Comparison of ENCODE assay signal across 1 cellular context in the genomic region with DNA sequence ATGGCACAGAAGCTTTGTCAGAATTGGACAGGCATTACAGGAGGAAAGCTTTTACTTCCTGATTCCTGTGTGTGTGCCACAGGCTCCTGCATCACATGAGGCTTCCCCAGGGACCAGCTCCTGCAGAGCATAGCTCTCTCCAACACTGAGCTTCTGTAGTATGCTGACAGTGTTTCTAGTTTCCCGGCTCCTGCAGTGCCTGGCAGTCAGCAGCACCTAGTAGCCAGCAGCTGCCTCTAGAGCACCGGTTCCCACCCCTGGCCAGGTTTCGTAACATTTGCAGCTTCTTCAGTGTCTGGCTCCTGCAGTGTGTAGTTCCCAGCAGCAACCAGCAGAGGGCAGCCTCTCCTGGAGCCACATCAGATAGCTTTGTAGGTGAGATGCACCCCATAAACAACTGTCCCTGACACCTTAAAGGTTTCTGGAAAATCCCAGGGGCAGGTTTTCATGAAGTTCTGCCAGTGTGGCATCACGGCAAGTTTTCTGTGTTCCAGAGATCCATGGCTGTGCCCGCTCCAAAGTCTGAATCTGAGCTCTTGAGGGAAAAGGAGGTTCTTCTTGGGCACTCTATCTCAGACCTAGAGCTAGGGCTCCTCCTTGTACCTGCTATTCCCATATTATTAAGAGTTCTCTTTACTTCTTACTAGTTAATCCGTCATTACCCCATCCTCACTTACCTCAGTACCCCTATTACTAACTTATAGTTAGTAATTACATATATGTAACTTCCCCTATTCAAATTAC.
A peak's percentile ranks its signal among the peaks of the same experiment; 100 is the strongest.
TF ChIP-seq lines count a peak whose summit lies in the region.

No MANE protein-coding gene starts in this region.

TF ChIP-seq in HEK293, 187 proteins besides CTCF, POLR2A, EP300 and RAD21 (continued from another document):
- TF ChIP-seq, protein P1, sequence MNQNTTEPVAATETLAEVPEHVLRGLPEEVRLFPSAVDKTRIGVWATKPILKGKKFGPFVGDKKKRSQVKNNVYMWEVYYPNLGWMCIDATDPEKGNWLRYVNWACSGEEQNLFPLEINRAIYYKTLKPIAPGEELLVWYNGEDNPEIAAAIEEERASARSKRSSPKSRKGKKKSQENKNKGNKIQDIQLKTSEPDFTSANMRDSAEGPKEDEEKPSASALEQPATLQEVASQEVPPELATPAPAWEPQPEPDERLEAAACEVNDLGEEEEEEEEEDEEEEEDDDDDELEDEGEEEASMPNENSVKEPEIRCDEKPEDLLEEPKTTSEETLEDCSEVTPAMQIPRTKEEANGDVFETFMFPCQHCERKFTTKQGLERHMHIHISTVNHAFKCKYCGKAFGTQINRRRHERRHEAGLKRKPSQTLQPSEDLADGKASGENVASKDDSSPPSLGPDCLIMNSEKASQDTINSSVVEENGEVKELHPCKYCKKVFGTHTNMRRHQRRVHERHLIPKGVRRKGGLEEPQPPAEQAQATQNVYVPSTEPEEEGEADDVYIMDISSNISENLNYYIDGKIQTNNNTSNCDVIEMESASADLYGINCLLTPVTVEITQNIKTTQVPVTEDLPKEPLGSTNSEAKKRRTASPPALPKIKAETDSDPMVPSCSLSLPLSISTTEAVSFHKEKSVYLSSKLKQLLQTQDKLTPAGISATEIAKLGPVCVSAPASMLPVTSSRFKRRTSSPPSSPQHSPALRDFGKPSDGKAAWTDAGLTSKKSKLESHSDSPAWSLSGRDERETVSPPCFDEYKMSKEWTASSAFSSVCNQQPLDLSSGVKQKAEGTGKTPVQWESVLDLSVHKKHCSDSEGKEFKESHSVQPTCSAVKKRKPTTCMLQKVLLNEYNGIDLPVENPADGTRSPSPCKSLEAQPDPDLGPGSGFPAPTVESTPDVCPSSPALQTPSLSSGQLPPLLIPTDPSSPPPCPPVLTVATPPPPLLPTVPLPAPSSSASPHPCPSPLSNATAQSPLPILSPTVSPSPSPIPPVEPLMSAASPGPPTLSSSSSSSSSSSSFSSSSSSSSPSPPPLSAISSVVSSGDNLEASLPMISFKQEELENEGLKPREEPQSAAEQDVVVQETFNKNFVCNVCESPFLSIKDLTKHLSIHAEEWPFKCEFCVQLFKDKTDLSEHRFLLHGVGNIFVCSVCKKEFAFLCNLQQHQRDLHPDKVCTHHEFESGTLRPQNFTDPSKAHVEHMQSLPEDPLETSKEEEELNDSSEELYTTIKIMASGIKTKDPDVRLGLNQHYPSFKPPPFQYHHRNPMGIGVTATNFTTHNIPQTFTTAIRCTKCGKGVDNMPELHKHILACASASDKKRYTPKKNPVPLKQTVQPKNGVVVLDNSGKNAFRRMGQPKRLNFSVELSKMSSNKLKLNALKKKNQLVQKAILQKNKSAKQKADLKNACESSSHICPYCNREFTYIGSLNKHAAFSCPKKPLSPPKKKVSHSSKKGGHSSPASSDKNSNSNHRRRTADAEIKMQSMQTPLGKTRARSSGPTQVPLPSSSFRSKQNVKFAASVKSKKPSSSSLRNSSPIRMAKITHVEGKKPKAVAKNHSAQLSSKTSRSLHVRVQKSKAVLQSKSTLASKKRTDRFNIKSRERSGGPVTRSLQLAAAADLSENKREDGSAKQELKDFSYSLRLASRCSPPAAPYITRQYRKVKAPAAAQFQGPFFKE (tag by site-specific recombination; IDR thresholded peaks at IDR 0.05; ENCODE audit: borderline replicate concordance): no peak
- no peak for TF ChIP-seq ZNF391 (tag by site-specific recombination; IDR thresholded peaks at IDR 0.05; ENCODE audit: borderline replicate concordance, low read depth)
- TF ChIP-seq ZNF747 (tag by site-specific recombination; IDR thresholded peaks at IDR 0.05): no peak
- no peak for TF ChIP-seq ZNF155 (tag by site-specific recombination; IDR thresholded peaks at IDR 0.05)
- TF ChIP-seq ZNF785 (tag by site-specific recombination; IDR thresholded peaks at IDR 0.05): no peak
- TF ChIP-seq ZEB2 (tag by site-specific recombination; IDR thresholded peaks at IDR 0.05): 0 out of 2 replicates have a peak, but pooled peaks have one; percentile 22
- TF ChIP-seq ZSCAN5A (tag by site-specific recombination; IDR thresholded peaks at IDR 0.05): no peak
- peak; percentile 99 for TF ChIP-seq OSR2 (tag by site-specific recombination; IDR thresholded peaks at IDR 0.05)
- no peak for TF ChIP-seq ZNF548 (tag by site-specific recombination; IDR thresholded peaks at IDR 0.05)
- peak; percentile 63 for TF ChIP-seq ZBTB6 (tag by site-specific recombination; IDR thresholded peaks at IDR 0.05)
- no peak for TF ChIP-seq ZNF175 (tag by site-specific recombination; IDR thresholded peaks at IDR 0.05)
- TF ChIP-seq ZBTB49 (tag by site-specific recombination; IDR thresholded peaks at IDR 0.05; ENCODE audit: low read depth): no peak
- no peak for TF ChIP-seq ZNF398 (tag by site-specific recombination; IDR thresholded peaks at IDR 0.05)
- TF ChIP-seq ZFP37 (tag by site-specific recombination; IDR thresholded peaks at IDR 0.05): no peak
- TF ChIP-seq ZNF585B (tag by site-specific recombination; IDR thresholded peaks at IDR 0.05): no peak
- no peak for TF ChIP-seq ZBTB21 (tag by site-specific recombination; IDR thresholded peaks at IDR 0.05)
- TF ChIP-seq TRIM28 (IDR thresholded peaks at IDR 0.05; ENCODE audit: borderline replicate concordance, low read length): 0 out of 2 replicates have a peak, but pooled peaks have one; percentile 32
- TF ChIP-seq ZNF202 (tag by site-specific recombination; IDR thresholded peaks at IDR 0.05; ENCODE audit: borderline replicate concordance): no peak
- peak; percentile 59 for TF ChIP-seq ZIC2 (tag by site-specific recombination; IDR thresholded peaks at IDR 0.05)
- TF ChIP-seq ZNF266 (tag by site-specific recombination; IDR thresholded peaks at IDR 0.05; ENCODE audit: low read depth): no peak
- peak; percentile 40 for TF ChIP-seq ZNF654 (tag by site-specific recombination; IDR thresholded peaks at IDR 0.05; ENCODE audit: low read depth)
- TF ChIP-seq ZNF335 (tag by site-specific recombination; conservative IDR thresholded peaks at IDR 0.05): peak; percentile 53
- TF ChIP-seq ZNF121 (tag by site-specific recombination; IDR thresholded peaks at IDR 0.05): no peak
- no peak for TF ChIP-seq SCRT1 (tag by site-specific recombination; IDR thresholded peaks at IDR 0.05; ENCODE audit: borderline replicate concordance)
- no peak for TF ChIP-seq ZNF274 (IDR thresholded peaks at IDR 0.05; ENCODE audit: low read length)
- no peak for TF ChIP-seq ZNF274 (tag by site-specific recombination; IDR thresholded peaks at IDR 0.05; ENCODE audit: borderline replicate concordance)
- TF ChIP-seq TSHZ1 (tag by site-specific recombination; IDR thresholded peaks at IDR 0.05; ENCODE audit: borderline replicate concordance): no peak
- TF ChIP-seq, protein P2, sequence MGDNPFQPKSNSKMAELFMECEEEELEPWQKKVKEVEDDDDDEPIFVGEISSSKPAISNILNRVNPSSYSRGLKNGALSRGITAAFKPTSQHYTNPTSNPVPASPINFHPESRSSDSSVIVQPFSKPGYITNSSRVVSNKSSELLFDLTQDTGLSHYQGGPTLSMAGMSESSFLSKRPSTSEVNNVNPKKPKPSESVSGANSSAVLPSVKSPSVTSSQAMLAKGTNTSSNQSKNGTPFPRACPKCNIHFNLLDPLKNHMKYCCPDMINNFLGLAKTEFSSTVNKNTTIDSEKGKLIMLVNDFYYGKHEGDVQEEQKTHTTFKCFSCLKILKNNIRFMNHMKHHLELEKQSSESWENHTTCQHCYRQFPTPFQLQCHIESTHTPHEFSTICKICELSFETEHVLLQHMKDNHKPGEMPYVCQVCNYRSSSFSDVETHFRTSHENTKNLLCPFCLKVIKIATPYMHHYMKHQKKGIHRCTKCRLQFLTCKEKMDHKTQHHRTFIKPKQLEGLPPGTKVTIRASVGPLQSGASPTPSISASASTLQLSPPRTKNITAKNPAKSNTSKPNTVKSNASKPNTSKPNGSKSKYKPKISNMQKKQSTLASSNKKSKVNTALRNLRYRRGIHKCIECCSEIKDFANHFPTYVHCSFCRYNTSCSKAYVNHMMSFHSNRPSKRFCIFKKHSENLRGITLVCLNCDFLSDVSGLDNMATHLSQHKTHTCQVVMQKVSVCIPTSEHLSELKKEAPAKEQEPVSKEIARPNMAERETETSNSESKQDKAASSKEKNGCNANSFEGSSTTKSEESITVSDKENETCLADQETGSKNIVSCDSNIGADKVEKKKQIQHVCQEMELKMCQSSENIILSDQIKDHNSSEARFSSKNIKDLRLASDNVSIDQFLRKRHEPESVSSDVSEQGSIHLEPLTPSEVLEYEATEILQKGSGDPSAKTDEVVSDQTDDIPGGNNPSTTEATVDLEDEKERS (tag by site-specific recombination; IDR thresholded peaks at IDR 0.05): no peak
- TF ChIP-seq GLIS1 (tag by site-specific recombination; IDR thresholded peaks at IDR 0.05): peak; percentile 63
